8 cellular contexts compared by ENCODE assay signal in genomic region chr16:57184890-57185445, GRCh38. TPM values are rescaled to one million over a fixed set of nuclear protein-coding genes. Genes with fewer than 3 reads are reported as not detected.
DNase-seq lines count a peak whose midpoint lies in the region; ATAC-seq and TF ChIP-seq lines count a peak whose summit lies in the region.

No MANE protein-coding gene starts in this region.

- peak overlapping the region; percentile 81 to 93 (median 86) for H3K27ac ChIP-seq in Peyer's patch
- H3K27ac ChIP-seq in esophagus muscularis mucosa (replicated peaks in 1 of 4), result peak overlapping the region; percentile 96 to 98 (median 97)
- H3K27ac ChIP-seq in psoas muscle, result peak overlapping the region; percentile 96

- DNase-seq in GM06990 (ENCODE audit: extremely low read depth, insufficient read length), result no peak
- no peak for DNase-seq in Peyer's patch
- no peak for DNase-seq in esophagus muscularis mucosa (ENCODE audit: extremely low spot score)
- DNase-seq in psoas muscle, result no peak
- no peak for DNase-seq in NCI-H510A treated with DMSO at 0.1 percent for 48 hours (lab: John Stamatoyannopoulos, UW)
- no peak for DNase-seq in iPS-NIHi11 (ENCODE audit: low spot score)

- H3K4me3 ChIP-seq in GM06990 (replicated peaks; ENCODE audit: low read depth, low read length) (peak overlapping the region; percentile 96), Peyer's patch (peak overlapping the region; percentile 75 to 97 (median 82)), esophagus muscularis mucosa (peak overlapping the region; percentile 86 to 99 (median 94)), psoas muscle (peak overlapping the region; percentile 93)

- no peaks in the 10 kb centered on the region for H3K9me3 ChIP-seq in Peyer's patch
- no peaks in the 10 kb centered on the region for H3K9me3 ChIP-seq in esophagus muscularis mucosa
- H3K9me3 ChIP-seq in psoas muscle, result no peaks in the 10 kb centered on the region

- 28% methylated on average over 15 of the region's 15 CpGs for WGBS in esophagus muscularis mucosa
- WGBS in psoas muscle, 3 donors, result 11 to 14% (median 12%) methylated on average over 15 of the region's 15 CpGs

- H3K27me3 ChIP-seq in GM06990 (replicated peaks; ENCODE audit: control insufficient read depth, insufficient read depth, low read length) (no peaks in the 10 kb centered on the region), Peyer's patch (no peaks in the 10 kb centered on the region), esophagus muscularis mucosa (no peaks in the 10 kb centered on the region), psoas muscle (ENCODE audit: insufficient read depth in 3 of 3, low read length in 2 of 3) (no peaks in the 10 kb centered on the region)

- H3K36me3 ChIP-seq in GM06990 (ENCODE audit: control insufficient read depth, insufficient read depth, low read length), result no peaks in the 10 kb centered on the region; the same call in 1 of the 2 replicates
- H3K36me3 ChIP-seq in Peyer's patch, result no peaks in the 10 kb centered on the region
- no peaks in the 10 kb centered on the region for H3K36me3 ChIP-seq in esophagus muscularis mucosa
- no peaks in the 10 kb centered on the region for H3K36me3 ChIP-seq in psoas muscle (ENCODE audit: insufficient read depth in 1 of 2, low read depth in 1 of 2)

- no peak for TF ChIP-seq EP300 in esophagus muscularis mucosa (IDR thresholded peaks at IDR 0.05)

- ATAC-seq in psoas muscle, result no peak
- no peak for ATAC-seq in HG02840 (IDR thresholded peaks at IDR 0.05; ENCODE audit: low FRiP score, unreplicated experiment)
- no peak for ATAC-seq in GM21786 (IDR thresholded peaks at IDR 0.05; ENCODE audit: unreplicated experiment)

- no peak for TF ChIP-seq CTCF in GM06990 (IDR thresholded peaks at IDR 0.05; ENCODE audit: insufficient read depth, low read length, poor library complexity, severe bottlenecking)
- TF ChIP-seq CTCF in Peyer's patch (IDR thresholded peaks at IDR 0.05), result no peak
- TF ChIP-seq CTCF in esophagus muscularis mucosa (IDR thresholded peaks at IDR 0.05), result no peak
- TF ChIP-seq CTCF in psoas muscle (IDR thresholded peaks at IDR 0.05), result no peak

- H3K4me1 ChIP-seq in Peyer's patch (peaks cover 0 to 20% (median 4%) of the 10 kb centered on the region in 4 donors), esophagus muscularis mucosa (peaks cover 24 to 45% (median 33%) of the 10 kb centered on the region in 4 donors), psoas muscle (peaks cover 18% of the 10 kb centered on the region)

- intact Hi-C loops in esophagus muscularis mucosa (cut with DNase I) (loop anchor here (5.0 to 10.0 kb wide), 2 partner anchors 57 to 350 kb away; partner anchors contain the start of gene CCDC102A), psoas muscle (cut with DNase I) (loop anchor here (5.0 kb wide), 1 partner anchor 57 kb away; no protein-coding TSS in a partner anchor)

- TF ChIP-seq POLR2A in Peyer's patch (IDR thresholded peaks at IDR 0.05), result no peak
- TF ChIP-seq POLR2A in esophagus muscularis mucosa (IDR thresholded peaks at IDR 0.05; ENCODE audit: low read depth), result no peak

RNA-seq across cellular contexts. Expression of gene PSME3IP1, which starts 0.9 kb away (rescaled TPM):
- 100 to 1,000 TPM in 2 of 4 donors, 10 to 100 TPM in 2; 55.7 to 308 (median 109) TPM for total RNA-seq in Peyer's patch
- total RNA-seq in esophagus muscularis mucosa, result 10 to 100 TPM; 47.8 to 60.7 (median 57.5) TPM
- 10 to 100 TPM; 47.9 to 60.4 (median 50.2) TPM for total RNA-seq in psoas muscle
- polyA plus RNA-seq in psoas muscle, result 10 to 100 TPM; 37.1 to 61.9 (median 47.6) TPM

RNA-seq across cellular contexts. Expression of gene RSPRY1, which starts 1.2 kb away (rescaled TPM):
- total RNA-seq in Peyer's patch, result 10 to 100 TPM; 49.0 to 84.7 (median 65.1) TPM
- 10 to 100 TPM; 22.4 to 30.7 (median 25.7) TPM for total RNA-seq in esophagus muscularis mucosa
- 10 to 100 TPM; 14.6 to 19.5 (median 16.7) TPM for total RNA-seq in psoas muscle
- polyA plus RNA-seq in psoas muscle, result 10 to 100 TPM in 2 of 3 donors, 1 to 10 TPM in 1; 7.1 to 18.2 (median 11.0) TPM
